ENCODE assay signal across 1 cellular context in genomic region chr7:99395616-99396327, GRCh38.
TF ChIP-seq lines count a peak whose summit lies in the region.

No MANE protein-coding gene starts in this region.

TF ChIP-seq in HCT116, 20 proteins besides CTCF, POLR2A, EP300 and RAD21:
- peak; percentile 19; the same call in 1 of the 2 replicates for TF ChIP-seq POLR2AphosphoS5 (IDR thresholded peaks at IDR 0.05; ENCODE audit: low read depth, low read length)
- TF ChIP-seq FOSL1 (IDR thresholded peaks at IDR 0.05; ENCODE audit: low read depth), result no peak
- no peak for TF ChIP-seq JUND (IDR thresholded peaks at IDR 0.05)
- no peak for TF ChIP-seq ELF1 (IDR thresholded peaks at IDR 0.05; ENCODE audit: borderline replicate concordance, low read depth)
